Comparison of ENCODE assay signal across 22 cellular contexts in the genomic region with DNA sequence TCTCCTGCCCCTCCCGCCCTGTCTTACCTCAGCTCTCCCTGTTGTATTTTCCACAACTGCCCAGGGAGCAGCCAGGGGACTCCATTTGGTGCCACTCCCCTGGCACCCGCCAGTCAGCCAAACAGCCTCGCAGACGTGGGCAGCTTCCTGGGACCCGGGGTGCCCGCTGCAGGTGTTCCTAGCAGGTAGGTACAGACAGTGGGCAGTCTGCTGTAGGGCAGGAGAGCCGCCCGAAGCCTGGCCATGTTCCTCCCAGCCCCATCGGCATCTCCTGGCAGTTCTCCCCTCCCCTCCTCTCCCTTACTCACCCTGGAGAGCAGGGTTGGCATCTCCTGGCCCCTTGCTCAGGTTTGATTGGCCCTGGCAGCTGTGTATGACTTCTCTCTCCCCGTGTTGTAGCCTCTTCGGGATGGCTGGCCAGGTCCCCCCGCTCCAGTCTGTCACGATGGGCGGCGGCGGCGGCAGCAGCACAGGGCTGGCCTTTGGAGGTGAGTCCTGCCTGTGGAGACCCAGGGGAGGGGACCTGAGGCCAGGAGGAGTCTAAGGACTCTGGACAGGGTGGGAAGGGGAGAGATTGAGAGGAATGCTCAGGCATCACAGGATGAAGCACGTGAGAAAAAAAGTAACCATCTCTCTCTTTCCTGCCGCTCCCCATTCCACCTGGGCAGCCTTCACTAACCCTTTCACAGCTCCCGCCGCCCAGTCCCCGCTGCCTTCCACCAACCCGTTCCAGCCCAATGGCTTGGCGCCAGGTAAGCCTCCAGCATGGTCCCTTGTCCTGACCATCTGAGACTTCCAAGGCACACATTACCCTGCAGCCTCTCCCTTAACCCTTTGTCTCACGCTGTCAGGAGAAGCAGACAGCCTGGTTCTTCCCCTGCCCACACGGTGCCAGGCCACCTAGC. TPM values are rescaled to one million over a fixed set of nuclear protein-coding genes. Genes with fewer than 3 reads are reported as not detected.
"Had no signal": no experiment of that assay in that cellular context is flagged by ENCODE, and none has a peak within 500 bp of the region (broad histone marks: within the 10 kb centered on the region; RNA-seq: fewer than 3 reads in every experiment).

No MANE protein-coding gene starts in this region.

- H3K27me3 Mint-ChIP-seq: activated naive CD8-positive, alpha-beta T cell; activated T-cell treated with anti-CD3 and anti-CD28 coated beads, Interleukin-2, amount 50 U/mL, for 24 hours; activated T-helper 17 cell treated with anti-CD3 and anti-CD28 coated beads, Interleukin-2, amount 50 U/mL, for 72 hours; effector memory CD8-positive, alpha-beta T cell; memory B cell; stimulated activated naive CD8-positive, alpha-beta T cell treated with anti-CD3 and anti-CD28 coated beads, Interleukin-15, Interleukin-2, amounts not matched to agents 100 ng/mL and 50 ng/mL, for 24 hours had no signal

- ATAC-seq: activated T-helper 17 cell treated with anti-CD3 and anti-CD28 coated beads, Interleukin-2, amount 50 U/mL, for 72 hours; effector memory CD8-positive, alpha-beta T cell; WTC11 had no signal

- H3K4me3 Mint-ChIP-seq: activated naive CD8-positive, alpha-beta T cell; activated T-cell treated with anti-CD3 and anti-CD28 coated beads, Interleukin-2, amount 50 U/mL, for 24 hours; activated T-helper 17 cell treated with anti-CD3 and anti-CD28 coated beads, Interleukin-2, amount 50 U/mL, for 72 hours; effector memory CD8-positive, alpha-beta T cell; memory B cell; nephron progenitor cell; stimulated activated naive CD8-positive, alpha-beta T cell treated with anti-CD3 and anti-CD28 coated beads, Interleukin-15, Interleukin-2, amounts not matched to agents 100 ng/mL and 50 ng/mL, for 24 hours; WTC11 had no signal

- H3K4me3 ChIP-seq: adrenal gland, colonic mucosa, dorsolateral prefrontal cortex, esophagus muscularis mucosa, prostate gland, thyroid gland had no signal

- H3K27ac Mint-ChIP-seq: activated naive CD8-positive, alpha-beta T cell; activated T-cell treated with anti-CD3 and anti-CD28 coated beads, Interleukin-2, amount 50 U/mL, for 24 hours; activated T-helper 17 cell treated with anti-CD3 and anti-CD28 coated beads, Interleukin-2, amount 50 U/mL, for 72 hours; memory B cell; nephron progenitor cell; stimulated activated naive CD8-positive, alpha-beta T cell treated with anti-CD3 and anti-CD28 coated beads, Interleukin-15, Interleukin-2, amounts not matched to agents 100 ng/mL and 50 ng/mL, for 24 hours; WTC11 had no signal

- H3K9me3 Mint-ChIP-seq: activated T-cell treated with anti-CD3 and anti-CD28 coated beads, Interleukin-2, amount 50 U/mL, for 24 hours; activated T-helper 17 cell treated with anti-CD3 and anti-CD28 coated beads, Interleukin-2, amount 50 U/mL, for 72 hours; effector memory CD8-positive, alpha-beta T cell; memory B cell; nephron progenitor cell; stimulated activated naive CD8-positive, alpha-beta T cell treated with anti-CD3 and anti-CD28 coated beads, Interleukin-15, Interleukin-2, amounts not matched to agents 100 ng/mL and 50 ng/mL, for 24 hours; WTC11 had no signal

- H3K36me3 ChIP-seq: prostate gland had no signal

- H3K36me3 Mint-ChIP-seq: activated naive CD8-positive, alpha-beta T cell; WTC11 had no signal

- H3K27me3 ChIP-seq: adrenal gland, colonic mucosa, dorsolateral prefrontal cortex, esophagus muscularis mucosa, thyroid gland had no signal

- DNase-seq: activated CD8-positive, alpha-beta memory T cell treated with anti-CD3 and anti-CD28 coated beads for 24 hours; activated CD8-positive, alpha-beta memory T cell treated with anti-CD3 and anti-CD28 coated beads, Interleukin-2, amount 50 U/mL, for 4 hours; activated naive CD4-positive, alpha-beta T cell; activated T-cell treated with anti-CD3 and anti-CD28 coated beads, Interleukin-2, amount 50 U/mL, for 24 hours; central memory CD4-positive, alpha-beta T cell; colonic mucosa; effector memory CD8-positive, alpha-beta T cell; hippocampal formation; left cardiac atrium; nephron progenitor cell; stimulated activated CD4-positive, alpha-beta T cell treated with anti-CD3 and anti-CD28 coated beads, Interleukin-4, amount 100 ng/mL, for 4 hours; thyroid gland had no signal

RNA-seq across cellular contexts. Expression of gene SAP25, which starts 11.3 kb away (rescaled TPM):
- total RNA-seq: frontal cortex had no signal
